Comparison of ENCODE assay signal across 1 cellular context in genomic region chr17:72123496-72123963, GRCh38.
TF ChIP-seq lines count a peak whose summit lies in the region.

No MANE protein-coding gene starts in this region.

TF ChIP-seq in HepG2, 621 proteins besides CTCF, POLR2A, EP300 and RAD21 (continued from another document and continues in another):
- TF ChIP-seq THAP9 (CRISPR knock-in tag; IDR thresholded peaks at IDR 0.05; ENCODE audit: borderline replicate concordance) = peak; percentile 9; the same call in 1 of the 2 replicates
- no peak for TF ChIP-seq SP1 (IDR thresholded peaks at IDR 0.05)
- TF ChIP-seq SP1 (CRISPR knock-in tag; IDR thresholded peaks at IDR 0.05) = 0 out of 2 replicates have a peak, but pooled peaks have one; percentile 33
- peak; percentile 32; the same call in 1 of the 2 replicates for TF ChIP-seq HOXA3 (CRISPR knock-in tag; IDR thresholded peaks at IDR 0.05)
- TF ChIP-seq SMAD9 (CRISPR knock-in tag; IDR thresholded peaks at IDR 0.05) = 0 out of 2 replicates have a peak, but pooled peaks have one; percentile 22
- TF ChIP-seq, protein P1, sequence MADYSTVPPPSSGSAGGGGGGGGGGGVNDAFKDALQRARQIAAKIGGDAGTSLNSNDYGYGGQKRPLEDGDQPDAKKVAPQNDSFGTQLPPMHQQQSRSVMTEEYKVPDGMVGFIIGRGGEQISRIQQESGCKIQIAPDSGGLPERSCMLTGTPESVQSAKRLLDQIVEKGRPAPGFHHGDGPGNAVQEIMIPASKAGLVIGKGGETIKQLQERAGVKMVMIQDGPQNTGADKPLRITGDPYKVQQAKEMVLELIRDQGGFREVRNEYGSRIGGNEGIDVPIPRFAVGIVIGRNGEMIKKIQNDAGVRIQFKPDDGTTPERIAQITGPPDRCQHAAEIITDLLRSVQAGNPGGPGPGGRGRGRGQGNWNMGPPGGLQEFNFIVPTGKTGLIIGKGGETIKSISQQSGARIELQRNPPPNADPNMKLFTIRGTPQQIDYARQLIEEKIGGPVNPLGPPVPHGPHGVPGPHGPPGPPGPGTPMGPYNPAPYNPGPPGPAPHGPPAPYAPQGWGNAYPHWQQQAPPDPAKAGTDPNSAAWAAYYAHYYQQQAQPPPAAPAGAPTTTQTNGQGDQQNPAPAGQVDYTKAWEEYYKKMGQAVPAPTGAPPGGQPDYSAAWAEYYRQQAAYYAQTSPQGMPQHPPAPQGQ (CRISPR knock-in tag; IDR thresholded peaks at IDR 0.05; ENCODE audit: borderline replicate concordance) = 0 out of 2 replicates have a peak, but pooled peaks have one; percentile 12
- no peak for TF ChIP-seq RARG (CRISPR knock-in tag; IDR thresholded peaks at IDR 0.05; ENCODE audit: low read depth)
- TF ChIP-seq ELF4 (CRISPR knock-in tag; IDR thresholded peaks at IDR 0.05; ENCODE audit: borderline replicate concordance) = no peak
- no peak for TF ChIP-seq ZNF251 (CRISPR knock-in tag; IDR thresholded peaks at IDR 0.05)
- peak; percentile 60; the same call in 1 of the 2 replicates for TF ChIP-seq ZBTB7A (CRISPR knock-in tag; IDR thresholded peaks at IDR 0.05)
- no peak for TF ChIP-seq NFE2L2 (IDR thresholded peaks at IDR 0.05; ENCODE audit: low read length)
- TF ChIP-seq HNF1B (CRISPR knock-in tag; IDR thresholded peaks at IDR 0.05) = no peak
- no peak for TF ChIP-seq PRPF4 (IDR thresholded peaks at IDR 0.05; ENCODE audit: low read depth, low read length, poor library complexity, severe bottlenecking)
- TF ChIP-seq ZHX2 (IDR thresholded peaks at IDR 0.05; ENCODE audit: low read depth) = peak; percentile 50; the same call in 1 of the 2 replicates
- TF ChIP-seq ZHX2 (CRISPR knock-in tag; IDR thresholded peaks at IDR 0.05; ENCODE audit: borderline replicate concordance) = 0 out of 2 replicates have a peak, but pooled peaks have one; percentile 49
- no peak for TF ChIP-seq RFX5 (IDR thresholded peaks at IDR 0.05; ENCODE audit: low read depth, low read length)
- TF ChIP-seq ZNF83 (CRISPR knock-in tag; IDR thresholded peaks at IDR 0.05; ENCODE audit: borderline replicate concordance) = 0 out of 2 replicates have a peak, but pooled peaks have one; percentile 37
- TF ChIP-seq RARA (CRISPR knock-in tag; IDR thresholded peaks at IDR 0.05) = peak; percentile 0; the same call in 1 of the 2 replicates
- TF ChIP-seq ZNF883 (CRISPR knock-in tag; IDR thresholded peaks at IDR 0.05; ENCODE audit: not compliant biosample characterization) = no peak
- TF ChIP-seq, protein P2, sequence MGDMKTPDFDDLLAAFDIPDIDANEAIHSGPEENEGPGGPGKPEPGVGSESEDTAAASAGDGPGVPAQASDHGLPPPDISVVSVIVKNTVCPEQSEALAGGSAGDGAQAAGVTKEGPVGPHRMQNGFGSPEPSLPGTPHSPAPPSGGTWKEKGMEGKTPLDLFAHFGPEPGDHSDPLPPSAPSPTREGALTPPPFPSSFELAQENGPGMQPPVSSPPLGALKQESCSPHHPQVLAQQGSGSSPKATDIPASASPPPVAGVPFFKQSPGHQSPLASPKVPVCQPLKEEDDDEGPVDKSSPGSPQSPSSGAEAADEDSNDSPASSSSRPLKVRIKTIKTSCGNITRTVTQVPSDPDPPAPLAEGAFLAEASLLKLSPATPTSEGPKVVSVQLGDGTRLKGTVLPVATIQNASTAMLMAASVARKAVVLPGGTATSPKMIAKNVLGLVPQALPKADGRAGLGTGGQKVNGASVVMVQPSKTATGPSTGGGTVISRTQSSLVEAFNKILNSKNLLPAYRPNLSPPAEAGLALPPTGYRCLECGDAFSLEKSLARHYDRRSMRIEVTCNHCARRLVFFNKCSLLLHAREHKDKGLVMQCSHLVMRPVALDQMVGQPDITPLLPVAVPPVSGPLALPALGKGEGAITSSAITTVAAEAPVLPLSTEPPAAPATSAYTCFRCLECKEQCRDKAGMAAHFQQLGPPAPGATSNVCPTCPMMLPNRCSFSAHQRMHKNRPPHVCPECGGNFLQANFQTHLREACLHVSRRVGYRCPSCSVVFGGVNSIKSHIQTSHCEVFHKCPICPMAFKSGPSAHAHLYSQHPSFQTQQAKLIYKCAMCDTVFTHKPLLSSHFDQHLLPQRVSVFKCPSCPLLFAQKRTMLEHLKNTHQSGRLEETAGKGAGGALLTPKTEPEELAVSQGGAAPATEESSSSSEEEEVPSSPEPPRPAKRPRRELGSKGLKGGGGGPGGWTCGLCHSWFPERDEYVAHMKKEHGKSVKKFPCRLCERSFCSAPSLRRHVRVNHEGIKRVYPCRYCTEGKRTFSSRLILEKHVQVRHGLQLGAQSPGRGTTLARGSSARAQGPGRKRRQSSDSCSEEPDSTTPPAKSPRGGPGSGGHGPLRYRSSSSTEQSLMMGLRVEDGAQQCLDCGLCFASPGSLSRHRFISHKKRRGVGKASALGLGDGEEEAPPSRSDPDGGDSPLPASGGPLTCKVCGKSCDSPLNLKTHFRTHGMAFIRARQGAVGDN (CRISPR knock-in tag; IDR thresholded peaks at IDR 0.05) = peak; percentile 49
- no peak; the same call in 1 of the 2 replicates for TF ChIP-seq AKAP8 (CRISPR knock-in tag; IDR thresholded peaks at IDR 0.05)
- TF ChIP-seq CAMTA2 (CRISPR knock-in tag; IDR thresholded peaks at IDR 0.05; ENCODE audit: borderline replicate concordance) = no peak
- TF ChIP-seq ZNF777 (CRISPR knock-in tag; IDR thresholded peaks at IDR 0.05) = peak; percentile 55
- TF ChIP-seq, protein P3, sequence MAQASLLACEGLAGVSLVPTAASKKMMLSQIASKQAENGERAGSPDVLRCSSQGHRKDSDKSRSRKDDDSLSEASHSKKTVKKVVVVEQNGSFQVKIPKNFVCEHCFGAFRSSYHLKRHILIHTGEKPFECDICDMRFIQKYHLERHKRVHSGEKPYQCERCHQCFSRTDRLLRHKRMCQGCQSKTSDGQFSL (CRISPR knock-in tag; IDR thresholded peaks at IDR 0.05) = 0 out of 2 replicates have a peak, but pooled peaks have one; percentile 6
- peak; percentile 30 for TF ChIP-seq ZNF703 (CRISPR knock-in tag; IDR thresholded peaks at IDR 0.05; ENCODE audit: borderline replicate concordance)
- TF ChIP-seq ZSCAN22 (CRISPR knock-in tag; IDR thresholded peaks at IDR 0.05) = no peak
- TF ChIP-seq ZNF431 (CRISPR knock-in tag; IDR thresholded peaks at IDR 0.05; ENCODE audit: borderline replicate concordance, low read depth) = no peak; the same call in 1 of the 2 replicates
- TF ChIP-seq RAD51 (IDR thresholded peaks at IDR 0.05; ENCODE audit: borderline replicate concordance) = no peak
- TF ChIP-seq AGO1 (IDR thresholded peaks at IDR 0.05; ENCODE audit: low read depth, low read length, poor library complexity, severe bottlenecking) = peak; percentile 17
- no peak for TF ChIP-seq CEBPB (IDR thresholded peaks at IDR 0.05; ENCODE audit: borderline replicate concordance, low read depth, low read length)
- 0 out of 2 replicates have a peak, but pooled peaks have one; percentile 35 for TF ChIP-seq ZSCAN21 (CRISPR knock-in tag; IDR thresholded peaks at IDR 0.05; ENCODE audit: borderline replicate concordance)
- TF ChIP-seq RBFOX2 (IDR thresholded peaks at IDR 0.05; ENCODE audit: low read depth, low read length) = no peak; the same call in 1 of the 2 replicates
- TF ChIP-seq BORCS8-MEF2B (CRISPR knock-in tag; IDR thresholded peaks at IDR 0.05) = no peak
- no peak for TF ChIP-seq KLF6 (CRISPR knock-in tag; IDR thresholded peaks at IDR 0.05)
- TF ChIP-seq, protein P4, sequence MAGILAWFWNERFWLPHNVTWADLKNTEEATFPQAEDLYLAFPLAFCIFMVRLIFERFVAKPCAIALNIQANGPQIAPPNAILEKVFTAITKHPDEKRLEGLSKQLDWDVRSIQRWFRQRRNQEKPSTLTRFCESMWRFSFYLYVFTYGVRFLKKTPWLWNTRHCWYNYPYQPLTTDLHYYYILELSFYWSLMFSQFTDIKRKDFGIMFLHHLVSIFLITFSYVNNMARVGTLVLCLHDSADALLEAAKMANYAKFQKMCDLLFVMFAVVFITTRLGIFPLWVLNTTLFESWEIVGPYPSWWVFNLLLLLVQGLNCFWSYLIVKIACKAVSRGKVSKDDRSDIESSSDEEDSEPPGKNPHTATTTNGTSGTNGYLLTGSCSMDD (CRISPR knock-in tag; IDR thresholded peaks at IDR 0.05) = no peak
- no peak for TF ChIP-seq CENPT (CRISPR knock-in tag; IDR thresholded peaks at IDR 0.05; ENCODE audit: low read depth)
- no peak for TF ChIP-seq YEATS2 (CRISPR knock-in tag; IDR thresholded peaks at IDR 0.05; ENCODE audit: borderline replicate concordance)
- TF ChIP-seq, protein P5, sequence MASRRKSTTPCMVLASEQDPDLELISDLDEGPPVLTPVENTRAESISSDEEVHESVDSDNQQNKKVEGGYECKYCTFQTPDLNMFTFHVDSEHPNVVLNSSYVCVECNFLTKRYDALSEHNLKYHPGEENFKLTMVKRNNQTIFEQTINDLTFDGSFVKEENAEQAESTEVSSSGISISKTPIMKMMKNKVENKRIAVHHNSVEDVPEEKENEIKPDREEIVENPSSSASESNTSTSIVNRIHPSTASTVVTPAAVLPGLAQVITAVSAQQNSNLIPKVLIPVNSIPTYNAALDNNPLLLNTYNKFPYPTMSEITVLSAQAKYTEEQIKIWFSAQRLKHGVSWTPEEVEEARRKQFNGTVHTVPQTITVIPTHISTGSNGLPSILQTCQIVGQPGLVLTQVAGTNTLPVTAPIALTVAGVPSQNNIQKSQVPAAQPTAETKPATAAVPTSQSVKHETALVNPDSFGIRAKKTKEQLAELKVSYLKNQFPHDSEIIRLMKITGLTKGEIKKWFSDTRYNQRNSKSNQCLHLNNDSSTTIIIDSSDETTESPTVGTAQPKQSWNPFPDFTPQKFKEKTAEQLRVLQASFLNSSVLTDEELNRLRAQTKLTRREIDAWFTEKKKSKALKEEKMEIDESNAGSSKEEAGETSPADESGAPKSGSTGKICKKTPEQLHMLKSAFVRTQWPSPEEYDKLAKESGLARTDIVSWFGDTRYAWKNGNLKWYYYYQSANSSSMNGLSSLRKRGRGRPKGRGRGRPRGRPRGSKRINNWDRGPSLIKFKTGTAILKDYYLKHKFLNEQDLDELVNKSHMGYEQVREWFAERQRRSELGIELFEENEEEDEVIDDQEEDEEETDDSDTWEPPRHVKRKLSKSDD (CRISPR knock-in tag; IDR thresholded peaks at IDR 0.05; ENCODE audit: low read depth) = peak; percentile 59; the same call in 1 of the 2 replicates
